ENCODE assay signal across 15 cellular contexts in genomic region chr22:27795053-27795452, GRCh38. TPM values are rescaled to one million over a fixed set of nuclear protein-coding genes. Genes with fewer than 3 reads are reported as not detected.
A peak's percentile ranks its signal among the peaks of the same experiment; 100 is the strongest.
DNase-seq lines count a peak whose midpoint lies in the region; ATAC-seq and TF ChIP-seq lines count a peak whose summit lies in the region.
"Had no signal": no experiment of that assay in that cellular context is flagged by ENCODE, and none has a peak within 500 bp of the region (broad histone marks: within the 10 kb centered on the region; RNA-seq: fewer than 3 reads in every experiment).

No MANE protein-coding gene starts in this region.

- H3K36me3 Mint-ChIP-seq in glutamatergic neuron (ENCODE audit: unreplicated experiment): no peaks in the 10 kb centered on the region

- peak overlapping the region in 8 of 10 donors; percentile 20 to 93 (median 72) for H3K4me3 ChIP-seq in heart right ventricle
- peak overlapping the region; percentile 80 for H3K4me3 ChIP-seq in neural cell (ENCODE audit: low read length)
- H3K4me3 ChIP-seq: A549, upper lobe of right lung had no signal

- H3K27ac Mint-ChIP-seq in glutamatergic neuron (ENCODE audit: unreplicated experiment): no peak overlapping the region
- H3K27ac Mint-ChIP-seq: activated T-cell treated with anti-CD3 and anti-CD28 coated beads, Interleukin-2, amount 50 U/mL, for 24 hours had no signal

- WGBS in heart right ventricle, 2 donors: 62 to 85% methylated on average over 14 of the region's 14 CpGs

- H3K27me3 ChIP-seq in heart right ventricle (peaks cover 0 to 36% (median 15%) of the 10 kb centered on the region in 7 donors), neural cell (ENCODE audit: insufficient read depth, low read depth, low read length) (no peaks in the 10 kb centered on the region)

- H3K9me3 Mint-ChIP-seq in glutamatergic neuron (ENCODE audit: unreplicated experiment): peaks cover 2% of the 10 kb centered on the region
- H3K9me3 Mint-ChIP-seq: activated T-cell treated with anti-CD3 and anti-CD28 coated beads, Interleukin-2, amount 50 U/mL, for 24 hours had no signal

- H3K79me2 ChIP-seq in neural cell (replicated peaks; ENCODE audit: insufficient read depth, low read length): peaks cover 97% of the 10 kb centered on the region

- H3K27ac ChIP-seq in heart right ventricle: peak overlapping the region in 7 of 10 donors; percentile 18 to 95 (median 81)
- H3K27ac ChIP-seq in neural cell (ENCODE audit: low read length): peak overlapping the region; percentile 75
- H3K27ac ChIP-seq: A549, upper lobe of right lung had no signal

- TF ChIP-seq CTCF in heart right ventricle (IDR thresholded peaks at IDR 0.05): no peak
- TF ChIP-seq CTCF in glutamatergic neuron (IDR thresholded peaks at IDR 0.05; ENCODE audit: partially characterized antibody, unreplicated experiment): no peak
- no peak for TF ChIP-seq CTCF in neural cell (IDR thresholded peaks at IDR 0.05; ENCODE audit: poor library complexity, severe bottlenecking)

- no peak for ATAC-seq in heart right ventricle
- no peak for ATAC-seq in left cardiac atrium
- no peak for ATAC-seq in HG03439 (IDR thresholded peaks at IDR 0.05; ENCODE audit: unreplicated experiment)
- ATAC-seq: A549, upper lobe of right lung had no signal

- H4K20me1 ChIP-seq in neural cell (ENCODE audit: insufficient read depth): no peaks in the 10 kb centered on the region

- DNase-seq in heart right ventricle (no peak), left cardiac atrium (no peak), glutamatergic neuron (peak; percentile 62), NCI-H446 (lab: John Stamatoyannopoulos, UW) (no peak), GDM1 (lab: John Stamatoyannopoulos, UW) (no peak)
- no peak for DNase-seq in activated T-cell treated with anti-CD3 and anti-CD28 coated beads, Interleukin-2, amount 50 U/mL, for 48 hours
- DNase-seq: activated CD4-positive, CD25-positive, alpha-beta regulatory T cell treated with anti-CD3 and anti-CD28 coated beads, Interleukin-2, amount 50 U/mL, for 72 hours; activated T-cell treated with anti-CD3 and anti-CD28 coated beads, Interleukin-2, amount 50 U/mL, for 24 hours; Calu3; central memory CD4-positive, alpha-beta T cell; NCI-H1417 treated with DMSO at 0.1 percent for 48 hours; upper lobe of right lung had no signal

- peak overlapping the region; percentile 93 for H3K9ac ChIP-seq in neural cell (ENCODE audit: low read length)

- intact Hi-C loops in heart right ventricle (cut with DNase I): loop anchor here in 3 of 10 donors (5.0 to 10.0 kb wide), 3 partner anchors 70 to 158 kb away; no protein-coding TSS in a partner anchor
- intact Hi-C loops in left cardiac atrium (cut with DNase I): loop anchor here in 1 of 2 donors (10.0 kb wide), 1 partner anchor 70 kb away; no protein-coding TSS in a partner anchor

- peaks cover 12% of the 10 kb centered on the region for H3K27me3 Mint-ChIP-seq in glutamatergic neuron (ENCODE audit: unreplicated experiment)

- H3K9me2 ChIP-seq in neural cell (ENCODE audit: insufficient read depth, low read length): no peaks in the 10 kb centered on the region

- H3K4me1 Mint-ChIP-seq in glutamatergic neuron (ENCODE audit: low read depth, unreplicated experiment): peaks cover 31% of the 10 kb centered on the region

- peaks cover 3% of the 10 kb centered on the region for H3F3A ChIP-seq in neural cell (ENCODE audit: insufficient read depth, low read length, poor library complexity, severe bottlenecking)

- H3K4me3 Mint-ChIP-seq in glutamatergic neuron (ENCODE audit: unreplicated experiment): peak overlapping the region; percentile 52
- H3K4me3 Mint-ChIP-seq: activated T-cell treated with anti-CD3 and anti-CD28 coated beads, Interleukin-2, amount 50 U/mL, for 24 hours had no signal

- peak overlapping the region; percentile 90 for H3K4me2 ChIP-seq in neural cell (ENCODE audit: low read length)

- H3K9me3 ChIP-seq in heart right ventricle (no peaks in the 10 kb centered on the region), neural cell (ENCODE audit: low read length) (no peaks in the 10 kb centered on the region)
- H3K9me3 ChIP-seq: A549, upper lobe of right lung had no signal

- no peak for TF ChIP-seq EP300 in neural cell (conservative IDR thresholded peaks at IDR 0.05; ENCODE audit: poor library complexity, severe bottlenecking)

- H2AFZ ChIP-seq in neural cell (ENCODE audit: low read depth, low read length): no peak overlapping the region

- peaks cover 6 to 66% (median 27%) of the 10 kb centered on the region in 9 donors for H3K4me1 ChIP-seq in heart right ventricle

- H3K36me3 ChIP-seq in heart right ventricle (peaks cover 0 to 15% (median 0%) of the 10 kb centered on the region in 9 donors), neural cell (ENCODE audit: insufficient read depth, low read length) (no peaks in the 10 kb centered on the region)
- H3K36me3 ChIP-seq: upper lobe of right lung had no signal

- TF ChIP-seq RAD21 in neural cell (conservative IDR thresholded peaks at IDR 0.05): no peak

TF ChIP-seq in neural cell, 6 proteins besides CTCF, POLR2A, EP300 and RAD21:
- no peak for TF ChIP-seq REST (IDR thresholded peaks at IDR 0.05; ENCODE audit: borderline replicate concordance)
- TF ChIP-seq SMC3 (conservative IDR thresholded peaks at IDR 0.05; ENCODE audit: poor library complexity): peak; percentile 19
- TF ChIP-seq POLR2AphosphoS5 (IDR thresholded peaks at IDR 0.05): peak; percentile 19

RNA-seq across cellular contexts. Expression of gene MN1, which starts 6.5 kb away (rescaled TPM):
- total RNA-seq in heart right ventricle: 1 to 10 TPM; 3.6 to 8.3 (median 6.1) TPM
- 1 to 10 TPM; 2.3 to 3.4 TPM for polyA plus RNA-seq in heart right ventricle
- 10 to 100 TPM; 12.8 to 13.1 TPM for total RNA-seq in left cardiac atrium
- 0.91 TPM for total RNA-seq in glutamatergic neuron (ENCODE audit: unreplicated experiment)
- polyA plus RNA-seq in neural cell: 7.3 and 7.6 TPM in 2 replicates
- polyA minus RNA-seq in neural cell: 18.0 and 24.4 TPM in 2 replicates
